34 cellular contexts compared by ENCODE assay signal in genomic region chr16:51017969-51018368, GRCh38.
A peak's percentile ranks its signal among the peaks of the same experiment; 100 is the strongest.
DNase-seq lines count a peak whose midpoint lies in the region; ATAC-seq, FAIRE-seq and TF ChIP-seq lines count a peak whose summit lies in the region.
"Had no signal": no experiment of that assay in that cellular context is flagged by ENCODE, and none has a peak within 500 bp of the region (broad histone marks: within the 10 kb centered on the region; RNA-seq: fewer than 3 reads in every experiment).

No MANE protein-coding gene starts in this region.

- H3K4me3 ChIP-seq in HepG2 (replicated peaks in 1 of 3; ENCODE audit: insufficient read depth in 1 of 3, low read depth in 2 of 3, low read length in 3 of 3) (no peak overlapping the region), right lobe of liver (no peak overlapping the region), K562 (no peak overlapping the region)
- H3K4me3 ChIP-seq: A549; BLaER1; BLaER1 treated with 17β-estradiol and CSF1 and Interleukin-3, amounts not matched to agents 10 nM and 100 nM had no signal

- CTCF ChIA-PET in HepG2 (lab: Yijun Ruan, JAX; ENCODE audit: low intra/inter-chr PET ratio, low total read pairs) (no interaction called here), K562 (lab: Yijun Ruan, JAX; ENCODE audit: low intra/inter-chr PET ratio) (no interaction called here)

- H3K4me2 ChIP-seq in HepG2 (ENCODE audit: low read depth, low read length) (no peak overlapping the region), K562 (ENCODE audit: insufficient read depth, low read length) (no peak overlapping the region)
- H3K4me2 ChIP-seq: A549; BLaER1; BLaER1 treated with 17β-estradiol and CSF1 and Interleukin-3, amounts not matched to agents 10 nM and 100 nM had no signal

- H3K4me1 ChIP-seq in HepG2 (ENCODE audit: insufficient read depth, low read length) (peaks cover 11% of the 10 kb centered on the region), right lobe of liver (no peaks in the 10 kb centered on the region), K562 (replicated peaks in 1 of 2; ENCODE audit: control insufficient read depth in 2 of 2, insufficient read depth in 2 of 2, low read length in 2 of 2) (no peaks in the 10 kb centered on the region)
- H3K4me1 ChIP-seq: A549; BE2C; BLaER1; BLaER1 treated with 17β-estradiol and CSF1 and Interleukin-3, amounts not matched to agents 10 nM and 100 nM had no signal

- no peaks in the 10 kb centered on the region for H3K4me1 Mint-ChIP-seq in CD14-positive monocyte
- H3K4me1 Mint-ChIP-seq: B cell; CD4-positive, alpha-beta memory T cell; CD4-positive, CD25-positive, alpha-beta regulatory T cell; CD8-positive, alpha-beta memory T cell had no signal

- H3K9me1 ChIP-seq in K562 (ENCODE audit: control insufficient read depth, insufficient read depth, low read length) = no peaks in the 10 kb centered on the region

- in situ Hi-C loops in HepG2 (cut with HindIII; ENCODE audit: extremely low pct_ligation_motif_present, low pct_unique_long_range_greater_than_20kb) = no loop called here
- in situ Hi-C loops in K562 (cut with MboI) = no loop called here

- POLR2A ChIA-PET in HepG2 (lab: Yijun Ruan, JAX) (no interaction called here), K562 (lab: Yijun Ruan, JAX) (interaction anchor here (0.6 to 0.9 kb wide), 2 partner anchors 10 to 47 kb away, joined by 3 read pairs; no protein-coding TSS in a partner anchor)

- TF ChIP-seq RAD21 in HepG2 (CRISPR knock-in tag; IDR thresholded peaks at IDR 0.05) (no peak), Ishikawa (IDR thresholded peaks at IDR 0.05; ENCODE audit: low read depth) (no peak), K562 (CRISPR knock-in tag; conservative IDR thresholded peaks at IDR 0.05 in 1 of 2, IDR thresholded peaks at IDR 0.05 in 1 of 2) (no peak)

- FAIRE-seq in HepG2 (lab: Jason Lieb, UNC) = no peak
- FAIRE-seq in K562 (lab: Jason Lieb, UNC) = no peak
- FAIRE-seq: A204.1, A549, D721Med had no signal

- no peaks in the 10 kb centered on the region for H3K79me2 ChIP-seq in HepG2 (ENCODE audit: insufficient read depth, low read length)
- H3K79me2 ChIP-seq in K562 (ENCODE audit: control insufficient read depth, insufficient read depth, low read length) = no peaks in the 10 kb centered on the region

- H3K36me3 Mint-ChIP-seq in CD14-positive monocyte = no peaks in the 10 kb centered on the region
- H3K36me3 Mint-ChIP-seq: CD4-positive, alpha-beta memory T cell; CD4-positive, CD25-positive, alpha-beta regulatory T cell; CD8-positive, alpha-beta memory T cell; CD8-positive, alpha-beta T cell had no signal

- H3K9me3 ChIP-seq in HepG2 (ENCODE audit: low read length) = no peaks in the 10 kb centered on the region
- no peaks in the 10 kb centered on the region for H3K9me3 ChIP-seq in right lobe of liver
- H3K9me3 ChIP-seq in K562 (replicated peaks; ENCODE audit: control insufficient read depth, insufficient read depth, low read depth, low read length) = no peaks in the 10 kb centered on the region
- H3K9me3 ChIP-seq: A549, BE2C, BLaER1, Caco-2 had no signal

- ATAC-seq in HepG2 (no peak), right lobe of liver (no peak), K562 (no peak), HG03460 (IDR thresholded peaks at IDR 0.05; ENCODE audit: unreplicated experiment) (no peak)
- ATAC-seq: A549; CD8-positive, alpha-beta T cell had no signal

- no peak overlapping the region for H3K9ac ChIP-seq in HepG2 (ENCODE audit: insufficient read depth, low read depth, low read length)
- H3K9ac ChIP-seq in K562 (ENCODE audit: insufficient read depth in 1 of 2, low read depth in 2 of 2, low read length in 2 of 2) = no peak overlapping the region
- H3K9ac ChIP-seq: BLaER1; BLaER1 treated with 17β-estradiol and CSF1 and Interleukin-3, amounts not matched to agents 10 nM and 100 nM had no signal

- TF ChIP-seq EP300 in HepG2 (IDR thresholded peaks at IDR 0.05; ENCODE audit: low read depth in 2 of 2, low read length in 2 of 2) (no peak), HepG2 (CRISPR knock-in tag; IDR thresholded peaks at IDR 0.05; ENCODE audit: borderline replicate concordance) (no peak), Ishikawa (IDR thresholded peaks at IDR 0.05; ENCODE audit: borderline replicate concordance) (no peak), K562 (IDR thresholded peaks at IDR 0.05; ENCODE audit: low read length) (no peak)

- 68% methylated on average over 1 of the region's 1 CpG for WGBS in HepG2 (ENCODE audit: low lambda C conversion rate)
- WGBS in right lobe of liver (ENCODE audit: insufficient coverage, low coverage, low lambda C conversion rate, missing lambda C conversion rate) = 86% methylated on average over 1 of the region's 1 CpG
- WGBS in K562 (ENCODE audit: insufficient coverage, low coverage, missing lambda C conversion rate) = 0% methylated on average over 1 of the region's 1 CpG

- no peak for DNase-seq in HepG2 (ENCODE audit: low spot score)
- no peak for DNase-seq in right lobe of liver
- DNase-seq in K562 (ENCODE audit: extremely low read depth in 1 of 4, low spot score in 3 of 4) = no peak
- no peak for DNase-seq in CD14-positive monocyte (ENCODE audit: low spot score)
- DNase-seq: 8988T; ACHN; AML-193; BE2C; C1 segment of cervical spinal cord; Caco-2; Calu3; CD4-positive, alpha-beta memory T cell; CD4-positive, alpha-beta T cell; CD4-positive, CD25-positive, alpha-beta regulatory T cell; CD8-positive, alpha-beta memory T cell; CD8-positive, alpha-beta T cell; COR-L47; DMS 273 treated with DMSO at 0.1 percent for 48 hours; DMS153; DMS53; DMS79; DMS79 treated with DMSO at 0.1 percent for 48 hours; DND-41; EL had no signal

- intact Hi-C loops in HepG2 (cut with micrococcal nuclease; ENCODE audit: unreplicated experiment) = no loop called here
- intact Hi-C loops in right lobe of liver (cut with DNase I) = no loop called here
- intact Hi-C loops in K562 (cut with micrococcal nuclease) = no loop called here
- intact Hi-C loops in CD14-positive monocyte (cut with micrococcal nuclease) = no loop called here

- peaks cover under 1 to 9% (median 7%) of the 10 kb centered on the region in 3 donors for H3K27me3 Mint-ChIP-seq in CD14-positive monocyte (ENCODE audit: low read depth in 3 of 3)

- no peak overlapping the region for H3K27ac Mint-ChIP-seq in CD14-positive monocyte
- H3K27ac Mint-ChIP-seq: B cell; CD4-positive, alpha-beta memory T cell; CD4-positive, alpha-beta T cell; CD4-positive, CD25-positive, alpha-beta regulatory T cell; CD8-positive, alpha-beta memory T cell; CD8-positive, alpha-beta T cell had no signal

- BruUV-seq in HepG2 (replicated peaks; lab: Mats Ljungman, UMichigan) (no TSS peak), K562 (replicated peaks; lab: Mats Ljungman, UMichigan) (no TSS peak)

- H4K20me1 ChIP-seq in HepG2 (ENCODE audit: insufficient read depth, low read length) (no peaks in the 10 kb centered on the region), K562 (replicated peaks; ENCODE audit: control insufficient read depth, insufficient read depth, low read length) (no peaks in the 10 kb centered on the region)
- H4K20me1 ChIP-seq: BLaER1 had no signal

- no peak for TF ChIP-seq POLR2A in HepG2 (IDR thresholded peaks at IDR 0.05; ENCODE audit: insufficient read depth in 1 of 2, low read depth in 2 of 2, low read length in 2 of 2)
- no peak for TF ChIP-seq POLR2A in right lobe of liver (IDR thresholded peaks at IDR 0.05)
- TF ChIP-seq POLR2A in K562 (conservative IDR thresholded peaks at IDR 0.05) = no peak

- TF ChIP-seq CTCF in HepG2 (CRISPR knock-in tag; IDR thresholded peaks at IDR 0.05) = no peak
- TF ChIP-seq CTCF in right lobe of liver (IDR thresholded peaks at IDR 0.05) = no peak
- no peak for TF ChIP-seq CTCF in K562 (IDR thresholded peaks at IDR 0.05 in 2 of 3, conservative IDR thresholded peaks at IDR 0.05 in 1 of 3; ENCODE audit: insufficient read depth in 2 of 3, low read depth in 1 of 3, low read length in 3 of 3)
- no peak for TF ChIP-seq CTCF in CD14-positive monocyte (IDR thresholded peaks at IDR 0.05)

- no peak overlapping the region for H2AFZ ChIP-seq in HepG2 (ENCODE audit: low read length)
- no peak overlapping the region for H2AFZ ChIP-seq in K562 (ENCODE audit: low read depth, low read length)

- H3K9me3 Mint-ChIP-seq in CD14-positive monocyte = no peaks in the 10 kb centered on the region
- H3K9me3 Mint-ChIP-seq: CD8-positive, alpha-beta T cell had no signal

- no peaks in the 10 kb centered on the region for H3K36me3 ChIP-seq in HepG2 (replicated peaks in 1 of 2; ENCODE audit: control insufficient read depth in 1 of 2, insufficient read depth in 2 of 2, low read length in 2 of 2)
- no peaks in the 10 kb centered on the region for H3K36me3 ChIP-seq in right lobe of liver
- H3K36me3 ChIP-seq in K562 (ENCODE audit: control insufficient read depth, insufficient read depth, low read length) = no peaks in the 10 kb centered on the region
- H3K36me3 ChIP-seq: BE2C; BLaER1; BLaER1 treated with 17β-estradiol and CSF1 and Interleukin-3, amounts not matched to agents 10 nM and 100 nM had no signal

- no peak overlapping the region for H3K4me3 Mint-ChIP-seq in CD14-positive monocyte
- H3K4me3 Mint-ChIP-seq: B cell; CD4-positive, alpha-beta memory T cell; CD4-positive, alpha-beta T cell; CD4-positive, CD25-positive, alpha-beta regulatory T cell; CD8-positive, alpha-beta memory T cell; CD8-positive, alpha-beta T cell had no signal

- H3K27ac ChIP-seq in HepG2 (ENCODE audit: extremely low read length, insufficient read depth, low read length) (no peak overlapping the region), right lobe of liver (no peak overlapping the region), K562 (ENCODE audit: extremely low read depth, low read depth, low read length) (no peak overlapping the region)
- H3K27ac ChIP-seq: 22Rv1; A549; BLaER1; BLaER1 treated with 17β-estradiol and CSF1 and Interleukin-3, amounts not matched to agents 10 nM and 100 nM; C4-2B had no signal

- H3K27me3 ChIP-seq in HepG2 (ENCODE audit: control insufficient read depth in 1 of 2, insufficient read depth in 2 of 2, low read length in 2 of 2) (no peaks in the 10 kb centered on the region), right lobe of liver (no peaks in the 10 kb centered on the region), K562 (ENCODE audit: control insufficient read depth in 2 of 2, insufficient read depth in 2 of 2, low read length in 2 of 2) (no peaks in the 10 kb centered on the region)
- H3K27me3 ChIP-seq: BE2C; BLaER1; BLaER1 treated with 17β-estradiol and CSF1 and Interleukin-3, amounts not matched to agents 10 nM and 100 nM had no signal

TF ChIP-seq in Ishikawa, 13 proteins besides CTCF, POLR2A, EP300 and RAD21:
- no peak for TF ChIP-seq TCF12 (IDR thresholded peaks at IDR 0.05; ENCODE audit: low read depth)
- peak; percentile 43 for TF ChIP-seq NFIC (IDR thresholded peaks at IDR 0.05)

TF ChIP-seq in K562, 482 proteins besides CTCF, POLR2A, EP300 and RAD21 (continues in another document):
- TF ChIP-seq NFRKB (IDR thresholded peaks at IDR 0.05; ENCODE audit: low read depth) = no peak
- no peak for TF ChIP-seq TCFL5 (CRISPR knock-in tag; conservative IDR thresholded peaks at IDR 0.05)
